2 cellular contexts compared by ENCODE assay signal in genomic region chr12:48414046-48414445, GRCh38.
A peak's percentile ranks its signal among the peaks of the same experiment; 100 is the strongest.
TF ChIP-seq lines count a peak whose summit lies in the region.

No MANE protein-coding gene starts in this region.

TF ChIP-seq in liver, 16 proteins besides CTCF, POLR2A, EP300 and RAD21 (continued from another document):
- TF ChIP-seq TAF1 (conservative IDR thresholded peaks at IDR 0.05) (no peak), JUND (IDR thresholded peaks at IDR 0.05) (no peak), EGR1 (IDR thresholded peaks at IDR 0.05; ENCODE audit: low read depth in 2 of 2) (no peak), ZBTB33 (IDR thresholded peaks at IDR 0.05) (no peak), FOXA1 (IDR thresholded peaks at IDR 0.05) (no peak), YY1 (IDR thresholded peaks at IDR 0.05) (peak; percentile 14), GABPA (IDR thresholded peaks at IDR 0.05 in 1 of 2, conservative IDR thresholded peaks at IDR 0.05 in 1 of 2) (no peak), SP1 (IDR thresholded peaks at IDR 0.05) (peak; percentile 30), RXRA (IDR thresholded peaks at IDR 0.05) (peak in 1 of 2 donors; percentile 14), HNF4G (IDR thresholded peaks at IDR 0.05) (no peak), FOXA2 (IDR thresholded peaks at IDR 0.05) (no peak), REST (IDR thresholded peaks at IDR 0.05) (peak; percentile 31), HNF4A (conservative IDR thresholded peaks at IDR 0.05) (no peak)

TF ChIP-seq in HepG2, 621 proteins besides CTCF, POLR2A, EP300 and RAD21 (continued from another document):
- TF ChIP-seq ZXDC (CRISPR knock-in tag; IDR thresholded peaks at IDR 0.05): no peak
- TF ChIP-seq CERS6 (CRISPR knock-in tag; IDR thresholded peaks at IDR 0.05): no peak
- no peak for TF ChIP-seq U2AF2 (IDR thresholded peaks at IDR 0.05; ENCODE audit: low read depth, low read length)
- no peak for TF ChIP-seq SP5 (CRISPR knock-in tag; IDR thresholded peaks at IDR 0.05; ENCODE audit: borderline replicate concordance, low read depth)
- no peak for TF ChIP-seq SPEN (CRISPR knock-in tag; IDR thresholded peaks at IDR 0.05; ENCODE audit: low read depth)
- TF ChIP-seq RBM22 (optimal IDR thresholded peaks at IDR 0.05; ENCODE audit: low read length): no peak
- TF ChIP-seq REL (CRISPR knock-in tag; conservative IDR thresholded peaks at IDR 0.05): no peak
- no peak for TF ChIP-seq THAP11 (CRISPR knock-in tag; IDR thresholded peaks at IDR 0.05)
- no peak for TF ChIP-seq SP2 (CRISPR knock-in tag; IDR thresholded peaks at IDR 0.05)
- no peak for TF ChIP-seq ZBTB1 (CRISPR knock-in tag; IDR thresholded peaks at IDR 0.05; ENCODE audit: borderline replicate concordance)
- TF ChIP-seq SNRNP70 (IDR thresholded peaks at IDR 0.05; ENCODE audit: low read depth, low read length): no peak
- TF ChIP-seq ZNF20 (CRISPR knock-in tag; IDR thresholded peaks at IDR 0.05): no peak
- TF ChIP-seq TP53 (CRISPR knock-in tag; conservative IDR thresholded peaks at IDR 0.05): no peak
